1 cellular context compared by ENCODE assay signal in genomic region chr16:70685061-70685937, GRCh38.
A peak's percentile ranks its signal among the peaks of the same experiment; 100 is the strongest.
TF ChIP-seq lines count a peak whose summit lies in the region.

No MANE protein-coding gene starts in this region.

TF ChIP-seq in HepG2, 621 proteins besides CTCF, POLR2A, EP300 and RAD21 (continued from another document and continues in another):
- TF ChIP-seq ZHX2 (IDR thresholded peaks at IDR 0.05; ENCODE audit: low read depth) = no peak
- no peak for TF ChIP-seq ZHX2 (CRISPR knock-in tag; IDR thresholded peaks at IDR 0.05; ENCODE audit: borderline replicate concordance)
- TF ChIP-seq TCF12 (IDR thresholded peaks at IDR 0.05) = no peak
- TF ChIP-seq TCF12 (CRISPR knock-in tag; IDR thresholded peaks at IDR 0.05) = no peak
- no peak for TF ChIP-seq BRD4 (CRISPR knock-in tag; IDR thresholded peaks at IDR 0.05)
- TF ChIP-seq ZNF724P (CRISPR knock-in tag; IDR thresholded peaks at IDR 0.05; ENCODE audit: borderline replicate concordance) = peak; percentile 80
- peak; percentile 63; the same call in 1 of the 2 replicates for TF ChIP-seq SALL1 (CRISPR knock-in tag; IDR thresholded peaks at IDR 0.05)
- TF ChIP-seq STAT6 (CRISPR knock-in tag; IDR thresholded peaks at IDR 0.05; ENCODE audit: borderline replicate concordance) = no peak
- TF ChIP-seq ZNF510 (CRISPR knock-in tag; IDR thresholded peaks at IDR 0.05; ENCODE audit: low read depth) = no peak
- no peak for TF ChIP-seq RBM22 (optimal IDR thresholded peaks at IDR 0.05; ENCODE audit: low read length)
- TF ChIP-seq ZNF839 (CRISPR knock-in tag; IDR thresholded peaks at IDR 0.05; ENCODE audit: borderline replicate concordance) = no peak
- TF ChIP-seq SYNCRIP (IDR thresholded peaks at IDR 0.05; ENCODE audit: insufficient read depth, low read depth, low read length) = no peak
- no peak for TF ChIP-seq ZBTB46 (CRISPR knock-in tag; IDR thresholded peaks at IDR 0.05; ENCODE audit: borderline replicate concordance)
- TF ChIP-seq ZNF598 (CRISPR knock-in tag; IDR thresholded peaks at IDR 0.05; ENCODE audit: borderline replicate concordance) = no peak
- TF ChIP-seq ZNF282 (IDR thresholded peaks at IDR 0.05; ENCODE audit: partially characterized antibody) = no peak
- peak; percentile 15; the same call in 1 of the 2 replicates for TF ChIP-seq YEATS4 (CRISPR knock-in tag; IDR thresholded peaks at IDR 0.05; ENCODE audit: borderline replicate concordance)
- TF ChIP-seq GATAD2A (CRISPR knock-in tag; IDR thresholded peaks at IDR 0.05) = no peak
- no peak; the same call in 1 of the 2 replicates for TF ChIP-seq ZNF335 (CRISPR knock-in tag; IDR thresholded peaks at IDR 0.05)
- 0 out of 2 replicates have a peak, but pooled peaks have one; percentile 2 for TF ChIP-seq HNF4A (CRISPR knock-in tag; IDR thresholded peaks at IDR 0.05)
- TF ChIP-seq GATA4 (IDR thresholded peaks at IDR 0.05; ENCODE audit: borderline replicate concordance, low read depth) = no peak
- TF ChIP-seq, protein P1, sequence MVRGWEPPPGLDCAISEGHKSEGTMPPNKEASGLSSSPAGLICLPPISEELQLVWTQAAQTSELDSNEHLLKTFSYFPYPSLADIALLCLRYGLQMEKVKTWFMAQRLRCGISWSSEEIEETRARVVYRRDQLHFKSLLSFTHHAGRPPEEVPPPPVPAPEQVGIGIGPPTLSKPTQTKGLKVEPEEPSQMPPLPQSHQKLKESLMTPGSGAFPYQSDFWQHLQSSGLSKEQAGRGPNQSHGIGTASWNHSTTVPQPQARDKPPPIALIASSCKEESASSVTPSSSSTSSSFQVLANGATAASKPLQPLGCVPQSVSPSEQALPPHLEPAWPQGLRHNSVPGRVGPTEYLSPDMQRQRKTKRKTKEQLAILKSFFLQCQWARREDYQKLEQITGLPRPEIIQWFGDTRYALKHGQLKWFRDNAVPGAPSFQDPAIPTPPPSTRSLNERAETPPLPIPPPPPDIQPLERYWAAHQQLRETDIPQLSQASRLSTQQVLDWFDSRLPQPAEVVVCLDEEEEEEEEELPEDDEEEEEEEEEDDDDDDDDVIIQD (CRISPR knock-in tag; IDR thresholded peaks at IDR 0.05; ENCODE audit: low read depth) = no peak
- no peak for TF ChIP-seq ZNF350 (CRISPR knock-in tag; IDR thresholded peaks at IDR 0.05; ENCODE audit: borderline replicate concordance, low read depth)
- peak; percentile 66 for TF ChIP-seq SKI (IDR thresholded peaks at IDR 0.05; ENCODE audit: partially characterized antibody)
- no peak for TF ChIP-seq GPN1 (CRISPR knock-in tag; IDR thresholded peaks at IDR 0.05; ENCODE audit: borderline replicate concordance)
- TF ChIP-seq SATB2 (CRISPR knock-in tag; IDR thresholded peaks at IDR 0.05) = no peak
- TF ChIP-seq HCFC1 (IDR thresholded peaks at IDR 0.05; ENCODE audit: low read depth, low read length) = no peak
- TF ChIP-seq ZNF792 (CRISPR knock-in tag; IDR thresholded peaks at IDR 0.05) = 0 out of 2 replicates have a peak, but pooled peaks have one; percentile 15
- TF ChIP-seq ZSCAN9 (CRISPR knock-in tag; IDR thresholded peaks at IDR 0.05; ENCODE audit: borderline replicate concordance) = no peak
- 0 out of 2 replicates have a peak, but pooled peaks have one; percentile 12 for TF ChIP-seq SIN3A (IDR thresholded peaks at IDR 0.05; ENCODE audit: borderline replicate concordance, low read depth, low read length)
- no peak for TF ChIP-seq ZNF207 (IDR thresholded peaks at IDR 0.05; ENCODE audit: borderline replicate concordance)
- TF ChIP-seq ETV6 (CRISPR knock-in tag; conservative IDR thresholded peaks at IDR 0.05) = no peak
- peak; percentile 17; the same call in 1 of the 2 replicates for TF ChIP-seq HDAC1 (CRISPR knock-in tag; IDR thresholded peaks at IDR 0.05)
- TF ChIP-seq, protein P2, sequence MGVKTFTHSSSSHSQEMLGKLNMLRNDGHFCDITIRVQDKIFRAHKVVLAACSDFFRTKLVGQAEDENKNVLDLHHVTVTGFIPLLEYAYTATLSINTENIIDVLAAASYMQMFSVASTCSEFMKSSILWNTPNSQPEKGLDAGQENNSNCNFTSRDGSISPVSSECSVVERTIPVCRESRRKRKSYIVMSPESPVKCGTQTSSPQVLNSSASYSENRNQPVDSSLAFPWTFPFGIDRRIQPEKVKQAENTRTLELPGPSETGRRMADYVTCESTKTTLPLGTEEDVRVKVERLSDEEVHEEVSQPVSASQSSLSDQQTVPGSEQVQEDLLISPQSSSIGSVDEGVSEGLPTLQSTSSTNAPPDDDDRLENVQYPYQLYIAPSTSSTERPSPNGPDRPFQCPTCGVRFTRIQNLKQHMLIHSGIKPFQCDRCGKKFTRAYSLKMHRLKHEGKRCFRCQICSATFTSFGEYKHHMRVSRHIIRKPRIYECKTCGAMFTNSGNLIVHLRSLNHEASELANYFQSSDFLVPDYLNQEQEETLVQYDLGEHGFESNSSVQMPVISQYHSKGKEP (CRISPR knock-in tag; IDR thresholded peaks at IDR 0.05) = 0 out of 2 replicates have a peak, but pooled peaks have one; percentile 37
- TF ChIP-seq, protein P3, sequence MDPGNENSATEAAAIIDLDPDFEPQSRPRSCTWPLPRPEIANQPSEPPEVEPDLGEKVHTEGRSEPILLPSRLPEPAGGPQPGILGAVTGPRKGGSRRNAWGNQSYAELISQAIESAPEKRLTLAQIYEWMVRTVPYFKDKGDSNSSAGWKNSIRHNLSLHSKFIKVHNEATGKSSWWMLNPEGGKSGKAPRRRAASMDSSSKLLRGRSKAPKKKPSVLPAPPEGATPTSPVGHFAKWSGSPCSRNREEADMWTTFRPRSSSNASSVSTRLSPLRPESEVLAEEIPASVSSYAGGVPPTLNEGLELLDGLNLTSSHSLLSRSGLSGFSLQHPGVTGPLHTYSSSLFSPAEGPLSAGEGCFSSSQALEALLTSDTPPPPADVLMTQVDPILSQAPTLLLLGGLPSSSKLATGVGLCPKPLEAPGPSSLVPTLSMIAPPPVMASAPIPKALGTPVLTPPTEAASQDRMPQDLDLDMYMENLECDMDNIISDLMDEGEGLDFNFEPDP (CRISPR knock-in tag; conservative IDR thresholded peaks at IDR 0.05) = no peak
- no peak for TF ChIP-seq DR1 (CRISPR knock-in tag; IDR thresholded peaks at IDR 0.05)
- peak; percentile 9; the same call in 1 of the 2 replicates for TF ChIP-seq KDM5A (IDR thresholded peaks at IDR 0.05; ENCODE audit: borderline replicate concordance, low read length)
- TF ChIP-seq, protein P4, sequence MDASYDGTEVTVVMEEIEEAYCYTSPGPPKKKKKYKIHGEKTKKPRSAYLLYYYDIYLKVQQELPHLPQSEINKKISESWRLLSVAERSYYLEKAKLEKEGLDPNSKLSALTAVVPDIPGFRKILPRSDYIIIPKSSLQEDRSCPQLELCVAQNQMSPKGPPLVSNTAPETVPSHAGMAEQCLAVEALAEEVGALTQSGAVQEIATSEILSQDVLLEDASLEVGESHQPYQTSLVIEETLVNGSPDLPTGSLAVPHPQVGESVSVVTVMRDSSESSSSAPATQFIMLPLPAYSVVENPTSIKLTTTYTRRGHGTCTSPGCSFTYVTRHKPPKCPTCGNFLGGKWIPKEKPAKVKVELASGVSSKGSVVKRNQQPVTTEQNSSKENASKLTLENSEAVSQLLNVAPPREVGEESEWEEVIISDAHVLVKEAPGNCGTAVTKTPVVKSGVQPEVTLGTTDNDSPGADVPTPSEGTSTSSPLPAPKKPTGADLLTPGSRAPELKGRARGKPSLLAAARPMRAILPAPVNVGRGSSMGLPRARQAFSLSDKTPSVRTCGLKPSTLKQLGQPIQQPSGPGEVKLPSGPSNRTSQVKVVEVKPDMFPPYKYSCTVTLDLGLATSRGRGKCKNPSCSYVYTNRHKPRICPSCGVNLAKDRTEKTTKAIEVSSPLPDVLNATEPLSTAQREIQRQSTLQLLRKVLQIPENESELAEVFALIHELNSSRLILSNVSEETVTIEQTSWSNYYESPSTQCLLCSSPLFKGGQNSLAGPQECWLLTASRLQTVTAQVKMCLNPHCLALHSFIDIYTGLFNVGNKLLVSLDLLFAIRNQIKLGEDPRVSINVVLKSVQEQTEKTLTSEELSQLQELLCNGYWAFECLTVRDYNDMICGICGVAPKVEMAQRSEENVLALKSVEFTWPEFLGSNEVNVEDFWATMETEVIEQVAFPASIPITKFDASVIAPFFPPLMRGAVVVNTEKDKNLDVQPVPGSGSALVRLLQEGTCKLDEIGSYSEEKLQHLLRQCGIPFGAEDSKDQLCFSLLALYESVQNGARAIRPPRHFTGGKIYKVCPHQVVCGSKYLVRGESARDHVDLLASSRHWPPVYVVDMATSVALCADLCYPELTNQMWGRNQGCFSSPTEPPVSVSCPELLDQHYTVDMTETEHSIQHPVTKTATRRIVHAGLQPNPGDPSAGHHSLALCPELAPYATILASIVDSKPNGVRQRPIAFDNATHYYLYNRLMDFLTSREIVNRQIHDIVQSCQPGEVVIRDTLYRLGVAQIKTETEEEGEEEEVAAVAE (CRISPR knock-in tag; IDR thresholded peaks at IDR 0.05; ENCODE audit: borderline replicate concordance) = no peak
- no peak for TF ChIP-seq MED8 (CRISPR knock-in tag; IDR thresholded peaks at IDR 0.05; ENCODE audit: insufficient replicate concordance)
- TF ChIP-seq ZBTB3 (CRISPR knock-in tag; IDR thresholded peaks at IDR 0.05; ENCODE audit: borderline replicate concordance, low read depth) = 0 out of 2 replicates have a peak, but pooled peaks have one; percentile 8
- no peak for TF ChIP-seq SMYD3 (CRISPR knock-in tag; IDR thresholded peaks at IDR 0.05)
- TF ChIP-seq ESRRA (CRISPR knock-in tag; IDR thresholded peaks at IDR 0.05; ENCODE audit: low read depth) = 0 out of 2 replicates have a peak, but pooled peaks have one; percentile 12
- no peak for TF ChIP-seq JUNB (CRISPR knock-in tag; IDR thresholded peaks at IDR 0.05; ENCODE audit: borderline replicate concordance)
